8 cellular contexts compared by ENCODE assay signal in the genomic region with DNA sequence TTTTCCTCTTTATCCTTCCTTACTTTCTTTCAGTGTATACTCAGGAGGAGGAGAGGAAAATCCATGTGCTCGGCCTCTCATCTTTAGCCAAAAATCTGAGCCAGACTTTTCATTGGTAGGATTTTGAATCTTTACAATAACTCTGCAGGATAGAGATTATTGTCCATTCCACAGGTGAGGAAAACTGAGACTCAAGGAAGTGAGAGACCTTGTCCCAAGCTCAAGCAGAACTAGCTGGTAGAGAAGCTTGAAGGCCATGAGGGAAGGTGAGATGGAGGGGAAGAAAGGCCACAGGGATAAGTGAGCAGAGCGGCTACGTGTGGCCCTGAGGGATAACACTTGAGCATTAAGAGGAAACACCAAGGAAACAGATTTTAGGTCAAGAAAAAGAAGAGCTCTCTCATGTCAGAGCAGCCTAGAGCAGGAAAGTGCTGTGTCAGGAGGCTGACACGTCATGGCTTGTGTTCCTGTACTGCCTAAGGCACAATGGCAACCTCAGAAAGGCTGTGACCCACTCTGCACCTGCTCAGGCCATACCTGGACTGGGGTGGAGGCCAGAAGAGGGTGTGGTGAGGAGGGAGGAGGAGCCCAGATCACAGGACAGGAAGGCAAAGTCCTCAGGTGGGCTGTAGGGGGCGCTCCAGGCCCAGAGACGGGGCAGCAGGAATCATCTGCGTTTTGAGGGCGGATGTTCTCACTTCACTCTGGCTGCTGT. TPM values are rescaled to one million over a fixed set of nuclear protein-coding genes. Genes with fewer than 3 reads are reported as not detected.
DNase-seq lines count a peak whose midpoint lies in the region; ATAC-seq, FAIRE-seq and TF ChIP-seq lines count a peak whose summit lies in the region.
"Had no signal": no experiment of that assay in that cellular context is flagged by ENCODE, and none has a peak within 500 bp of the region (broad histone marks: within the 10 kb centered on the region; RNA-seq: fewer than 3 reads in every experiment).

No MANE protein-coding gene starts in this region.

- H2AFZ ChIP-seq in endothelial cell of umbilical vein (ENCODE audit: low read depth, low read length), result no peak overlapping the region

- TF ChIP-seq POLR2A in endothelial cell of umbilical vein (IDR thresholded peaks at IDR 0.05; ENCODE audit: low read depth, low read length), result no peak

- CTCF ChIA-PET in endothelial cell of umbilical vein (lab: Charles Lee), result interaction anchor here (0.6 to 4.5 kb wide), 30 partner anchors 10 to 216 kb away, joined by 3 to 142 read pairs (median 4); a partner anchor contains a TSS

- no peak overlapping the region for H3K27ac ChIP-seq in endothelial cell of umbilical vein (ENCODE audit: insufficient read depth, low read depth, low read length)

- FAIRE-seq in endothelial cell of umbilical vein (lab: Jason Lieb, UNC), result peak; percentile 91
- FAIRE-seq: islet of Langerhans had no signal

- intact Hi-C loops in endothelial cell of umbilical vein (cut with micrococcal nuclease), result loop anchor here (1.0 to 2.0 kb wide), 6 partner anchors 24 to 293 kb away; no protein-coding TSS in a partner anchor

- no peak overlapping the region for H3K9ac ChIP-seq in endothelial cell of umbilical vein (replicated peaks; ENCODE audit: extremely low read depth, insufficient read depth, low read length)

- POLR2A ChIA-PET in endothelial cell of umbilical vein (lab: Charles Lee), result no interaction called here

- H3K79me2 ChIP-seq in endothelial cell of umbilical vein (ENCODE audit: control insufficient read depth, insufficient read depth, low read length), result no peaks in the 10 kb centered on the region

- dilution Hi-C loops in endothelial cell of umbilical vein (cut with MboI; ENCODE audit: extremely low pct_ligation_motif_present, low sequenced_read_pairs), result no loop called here

- no peaks in the 10 kb centered on the region for H3K9me3 ChIP-seq in endothelial cell of umbilical vein (replicated peaks; ENCODE audit: control insufficient read depth, insufficient read depth, low read length)

- H3K36me3 ChIP-seq in endothelial cell of umbilical vein (ENCODE audit: control insufficient read depth in 2 of 2, extremely low read depth in 1 of 2, insufficient read depth in 2 of 2, low read length in 2 of 2), result no peaks in the 10 kb centered on the region

- no peak overlapping the region for H3K4me2 ChIP-seq in endothelial cell of umbilical vein (ENCODE audit: insufficient read depth, low read length)

- H3K4me1 ChIP-seq in endothelial cell of umbilical vein (ENCODE audit: control insufficient read depth, extremely low read depth, insufficient read depth, low read length), result no peaks in the 10 kb centered on the region

- ATAC-seq in GM18502 (IDR thresholded peaks at IDR 0.05; ENCODE audit: poor library complexity, unreplicated experiment) (peak; percentile 82), HG02981 (IDR thresholded peaks at IDR 0.05; ENCODE audit: unreplicated experiment) (peak; percentile 85)

- H3K4me3 ChIP-seq in endothelial cell of umbilical vein (replicated peaks in 1 of 3; ENCODE audit: insufficient read depth in 1 of 3, low read depth in 1 of 3, low read length in 3 of 3), result no peak overlapping the region

- DNase-seq in NCI-H748 (lab: John Stamatoyannopoulos, UW; ENCODE audit: unreplicated experiment) (peak; percentile 61), endothelial cell of umbilical vein (ENCODE audit: low read depth, low spot score) (peak; percentile 64), myocyte (ENCODE audit: low read depth) (peak; percentile 30)
- peak; percentile 88 for DNase-seq in activated CD8-positive, alpha-beta memory T cell treated with anti-CD3 and anti-CD28 coated beads for 24 hours
- peak; percentile 58 to 79 for DNase-seq in stimulated activated CD8-positive, alpha-beta memory T cell treated with anti-CD3 and anti-CD28 coated beads, Interleukin-7, amount 100 ng/mL, for 48 hours (ENCODE audit: extremely low read depth in 1 of 2, low read depth in 1 of 2)

- TF ChIP-seq CTCF in endothelial cell of umbilical vein (IDR thresholded peaks at IDR 0.05; ENCODE audit: extremely low read depth in 1 of 2, insufficient read depth in 1 of 2, low read depth in 1 of 2, low read length in 2 of 2), result peak; percentile 86 to 91

- no TSS peak for BruUV-seq in endothelial cell of umbilical vein (replicated peaks; lab: Mats Ljungman, UMichigan)

- H4K20me1 ChIP-seq in endothelial cell of umbilical vein (replicated peaks; ENCODE audit: control insufficient read depth, extremely low read depth, insufficient read depth, low read length), result no peaks in the 10 kb centered on the region

- H3K27me3 ChIP-seq in endothelial cell of umbilical vein (ENCODE audit: control insufficient read depth in 2 of 2, insufficient read depth in 2 of 2, low read length in 2 of 2), result peaks cover 0 to 9% of the 10 kb centered on the region in 2 experiments

- H3K9me1 ChIP-seq in endothelial cell of umbilical vein (replicated peaks; ENCODE audit: control insufficient read depth, extremely low read depth, insufficient read depth, low read length), result no peaks in the 10 kb centered on the region

TF ChIP-seq in endothelial cell of umbilical vein, 7 proteins besides CTCF, POLR2A, EP300 and RAD21 (continues in another document):
- TF ChIP-seq GATA2 (IDR thresholded peaks at IDR 0.05; ENCODE audit: insufficient read depth, insufficient read length, low read depth, low read length) (no peak), FOS (IDR thresholded peaks at IDR 0.05; ENCODE audit: borderline replicate concordance, insufficient read depth, low read length) (no peak), POLR2AphosphoS5 (IDR thresholded peaks at IDR 0.05; ENCODE audit: insufficient read depth, low read depth, low read length) (no peak), EZH2 (IDR thresholded peaks at IDR 0.05; ENCODE audit: borderline replicate concordance, low read depth, low read length, severe bottlenecking) (no peak)
- TF ChIP-seq, protein P1, sequence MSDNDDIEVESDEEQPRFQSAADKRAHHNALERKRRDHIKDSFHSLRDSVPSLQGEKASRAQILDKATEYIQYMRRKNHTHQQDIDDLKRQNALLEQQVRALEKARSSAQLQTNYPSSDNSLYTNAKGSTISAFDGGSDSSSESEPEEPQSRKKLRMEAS (IDR thresholded peaks at IDR 0.05; ENCODE audit: insufficient read depth, insufficient read length), result no peak

RNA-seq across cellular contexts. Expression of a gene that starts 11.9 kb away (rescaled TPM):
- total RNA-seq in endothelial cell of umbilical vein (not detected in 2 replicates), myocyte (not detected in 2 replicates)
- polyA plus RNA-seq in endothelial cell of umbilical vein, result not detected in 2 replicates
- polyA plus RNA-seq in endothelial cell of umbilical vein (2011; cell fraction: cytosol; rRNA removed), result not detected in 2 replicates
- polyA plus RNA-seq in endothelial cell of umbilical vein (2011; cell fraction: nucleus; rRNA removed), result not detected in 2 replicates
- polyA plus RNA-seq in endothelial cell of umbilical vein (2012), result not detected in 2 replicates
- not detected in 2 replicates for polyA minus RNA-seq in endothelial cell of umbilical vein
- not detected for polyA minus RNA-seq in endothelial cell of umbilical vein (2011; cell fraction: cytosol; rRNA and poly(A)+ RNA removed)
- not detected in 2 replicates for polyA minus RNA-seq in endothelial cell of umbilical vein (2011; cell fraction: nucleus; rRNA and poly(A)+ RNA removed)
- polyA plus RNA-seq in myocyte (2012), result not detected

RNA-seq across cellular contexts. Expression of a gene that starts 12.6 kb away (rescaled TPM):
- not detected in 2 replicates for total RNA-seq in endothelial cell of umbilical vein
- polyA plus RNA-seq in endothelial cell of umbilical vein, result 0.37 TPM in 1 of 2 replicates, not detected in the other
- 0.30 TPM in 1 of 2 replicates, not detected in the other for polyA plus RNA-seq in endothelial cell of umbilical vein (2011; cell fraction: cytosol; rRNA removed)
- polyA plus RNA-seq in endothelial cell of umbilical vein (2011; cell fraction: nucleus; rRNA removed), result not detected in 2 replicates
- 0.44 TPM in 1 of 2 replicates, not detected in the other for polyA plus RNA-seq in endothelial cell of umbilical vein (2012)
- not detected in 2 replicates for polyA minus RNA-seq in endothelial cell of umbilical vein
- polyA minus RNA-seq in endothelial cell of umbilical vein (2011; cell fraction: cytosol; rRNA and poly(A)+ RNA removed), result not detected
- polyA minus RNA-seq in endothelial cell of umbilical vein (2011; cell fraction: nucleus; rRNA and poly(A)+ RNA removed), result not detected in 2 replicates
- not detected in 2 replicates for total RNA-seq in myocyte
- 4.3 TPM for polyA plus RNA-seq in myocyte (2012)

RNA-seq across cellular contexts. Expression of a gene that starts 31.6 kb away (rescaled TPM):
- 1,337 and 1,517 TPM in 2 replicates for total RNA-seq in endothelial cell of umbilical vein
- 260 and 276 TPM in 2 replicates for polyA plus RNA-seq in endothelial cell of umbilical vein
- polyA plus RNA-seq in endothelial cell of umbilical vein (2011; cell fraction: cytosol; rRNA removed), result 433 and 536 TPM in 2 replicates
- polyA plus RNA-seq in endothelial cell of umbilical vein (2011; cell fraction: nucleus; rRNA removed), result 161 and 174 TPM in 2 replicates
- 4,187 and 5,829 TPM in 2 replicates for polyA plus RNA-seq in endothelial cell of umbilical vein (2012)
- 94.1 and 153 TPM in 2 replicates for polyA minus RNA-seq in endothelial cell of umbilical vein
- 123 TPM for polyA minus RNA-seq in endothelial cell of umbilical vein (2011; cell fraction: cytosol; rRNA and poly(A)+ RNA removed)
- 54.8 and 79.2 TPM in 2 replicates for polyA minus RNA-seq in endothelial cell of umbilical vein (2011; cell fraction: nucleus; rRNA and poly(A)+ RNA removed)
- total RNA-seq in myocyte, result 7.1 and 18.6 TPM in 2 replicates
- polyA plus RNA-seq in myocyte (2012), result 374 TPM

RNA-seq across cellular contexts. Expression of a gene that starts 48.8 kb away (rescaled TPM):
- total RNA-seq in endothelial cell of umbilical vein, result 201 and 346 TPM in 2 replicates
- polyA plus RNA-seq in endothelial cell of umbilical vein, result 186 and 208 TPM in 2 replicates
- polyA plus RNA-seq in endothelial cell of umbilical vein (2011; cell fraction: cytosol; rRNA removed), result 545 and 811 TPM in 2 replicates
- 176 and 197 TPM in 2 replicates for polyA plus RNA-seq in endothelial cell of umbilical vein (2011; cell fraction: nucleus; rRNA removed)
- polyA plus RNA-seq in endothelial cell of umbilical vein (2012), result 497 and 663 TPM in 2 replicates
- 45.8 and 61.2 TPM in 2 replicates for polyA minus RNA-seq in endothelial cell of umbilical vein
- 46.4 TPM for polyA minus RNA-seq in endothelial cell of umbilical vein (2011; cell fraction: cytosol; rRNA and poly(A)+ RNA removed)
- polyA minus RNA-seq in endothelial cell of umbilical vein (2011; cell fraction: nucleus; rRNA and poly(A)+ RNA removed), result 17.6 and 21.5 TPM in 2 replicates
- total RNA-seq in myocyte, result 24.7 and 26.6 TPM in 2 replicates
- polyA plus RNA-seq in myocyte (2012), result 54.0 TPM

RNA-seq across cellular contexts. Expression of a gene that starts 55.7 kb away (rescaled TPM):
- total RNA-seq in endothelial cell of umbilical vein (1.8 and 4.6 TPM in 2 replicates), myocyte (not detected in 2 replicates)
- 4.1 and 4.3 TPM in 2 replicates for polyA plus RNA-seq in endothelial cell of umbilical vein
- 5.6 and 6.0 TPM in 2 replicates for polyA plus RNA-seq in endothelial cell of umbilical vein (2011; cell fraction: cytosol; rRNA removed)
- 0.65 and 1.5 TPM in 2 replicates for polyA plus RNA-seq in endothelial cell of umbilical vein (2011; cell fraction: nucleus; rRNA removed)
- polyA plus RNA-seq in endothelial cell of umbilical vein (2012), result 2.2 and 3.2 TPM in 2 replicates
- polyA minus RNA-seq in endothelial cell of umbilical vein, result 1.4 and 1.7 TPM in 2 replicates
- not detected for polyA minus RNA-seq in endothelial cell of umbilical vein (2011; cell fraction: cytosol; rRNA and poly(A)+ RNA removed)
- 0.58 TPM in 1 of 2 replicates, not detected in the other for polyA minus RNA-seq in endothelial cell of umbilical vein (2011; cell fraction: nucleus; rRNA and poly(A)+ RNA removed)
- polyA plus RNA-seq in myocyte (2012), result 0.19 TPM

Comparison
In these comparisons a context has a peak if more than half of its experiments do, and no peak if none do; other contexts are left out.
1. DNase-seq: peak in every context shown above with its lines; median percentile 88 in activated CD8-positive, alpha-beta memory T cell treated with anti-CD3 and anti-CD28 coated beads for 24 hours; 68 in stimulated activated CD8-positive, alpha-beta memory T cell treated with anti-CD3 and anti-CD28 coated beads, Interleukin-7, amount 100 ng/mL, for 48 hours; 64 in endothelial cell of umbilical vein; 61 in NCI-H748; 30 in myocyte.
2. RNA of a gene that starts 31.6 kb away (total RNA-seq): 1,337 to 1,517 TPM in endothelial cell of umbilical vein; 7.1 to 18.6 TPM in myocyte; every median in the first group is over 10 times any median in the second.